In genomic region chr20:50895111-50895830, GRCh38 we compare ENCODE assay signal across 24 cellular contexts. TPM values are rescaled to one million over a fixed set of nuclear protein-coding genes. Genes with fewer than 3 reads are reported as not detected.
DNase-seq lines count a peak whose midpoint lies in the region; ATAC-seq, FAIRE-seq and TF ChIP-seq lines count a peak whose summit lies in the region.
"Had no signal": no experiment of that assay in that cellular context is flagged by ENCODE, and none has a peak within 500 bp of the region (broad histone marks: within the 10 kb centered on the region; RNA-seq: fewer than 3 reads in every experiment).

No MANE protein-coding gene starts in this region.

- intact Hi-C loops in pancreas (cut with DNase I): no loop called here

- no peak overlapping the region for H3K4me3 Mint-ChIP-seq in effector memory CD8-positive, alpha-beta T cell
- H3K4me3 Mint-ChIP-seq: immature natural killer cell; T-helper 2 cell treated with Interferon-gamma antibody and Interleukin-4, amounts not matched to agents 5 μg/mL and 100 μg/mL, for 36 hours; WTC11 had no signal

- ATAC-seq in activated CD4-positive, CD25-positive, alpha-beta regulatory T cell treated with anti-CD3 and anti-CD28 coated beads, Interleukin-2, amount 50 U/mL, for 24 hours: peak; percentile 50 to 51
- no peak for ATAC-seq in effector memory CD8-positive, alpha-beta T cell (replicated peaks)
- peak; percentile 75 to 88 (median 82) for ATAC-seq in pancreas
- ATAC-seq in HG03565 (IDR thresholded peaks at IDR 0.05; ENCODE audit: unreplicated experiment): no peak
- ATAC-seq: heart right ventricle, WTC11 had no signal

- H3K27ac ChIP-seq in Karpas-422 (ENCODE audit: low read length) (peak overlapping the region; percentile 13; the same call in 1 of the 2 replicates), pancreas (no peak overlapping the region)
- H3K27ac ChIP-seq: adrenal gland, BLaER1, heart right ventricle, neutrophil had no signal

- H3K9ac ChIP-seq in Karpas-422 (ENCODE audit: low read length): no peak overlapping the region
- H3K9ac ChIP-seq: BLaER1, SK-N-SH had no signal

- H2AFZ ChIP-seq in Karpas-422 (ENCODE audit: low read length): no peak overlapping the region

- no peak for FAIRE-seq in pancreas (lab: Jason Lieb, UNC)
- no peak for FAIRE-seq in D721Med (lab: Jason Lieb, UNC)
- FAIRE-seq: bronchial epithelial cell, H54 had no signal

- peaks cover 52% of the 10 kb centered on the region for H3K36me3 ChIP-seq in Karpas-422 (ENCODE audit: insufficient read depth, low read length)
- H3K36me3 ChIP-seq in pancreas: peaks cover 6 to 45% (median 15%) of the 10 kb centered on the region in 3 donors

- H3K79me2 ChIP-seq in Karpas-422 (ENCODE audit: low read length): peaks cover 24% of the 10 kb centered on the region

- no peak overlapping the region for H3K4me2 ChIP-seq in Karpas-422 (ENCODE audit: low read depth, low read length, poor library complexity, severe bottlenecking)
- H3K4me2 ChIP-seq: BLaER1, SK-N-SH had no signal

- H3K36me3 Mint-ChIP-seq in effector memory CD8-positive, alpha-beta T cell (ENCODE audit: insufficient read depth): peaks cover 77% of the 10 kb centered on the region

- H3K27me3 ChIP-seq in Karpas-422 (ENCODE audit: low read length) (no peaks in the 10 kb centered on the region), pancreas (no peaks in the 10 kb centered on the region)
- H3K27me3 ChIP-seq: adrenal gland, BLaER1, heart right ventricle, neutrophil had no signal

- H4K20me1 ChIP-seq in Karpas-422 (ENCODE audit: insufficient read depth, low read depth, low read length): peaks cover 2% of the 10 kb centered on the region

- H3K4me1 ChIP-seq in Karpas-422 (ENCODE audit: low read length) (peaks cover 29% of the 10 kb centered on the region), pancreas (peaks cover 5 to 10% (median 8%) of the 10 kb centered on the region in 3 donors)

- 55 to 61% methylated on average over 8 of the region's 8 CpGs for WGBS in pancreas, 2 donors

- H3K4me1 Mint-ChIP-seq in effector memory CD8-positive, alpha-beta T cell (ENCODE audit: low read depth in 2 of 2): peaks cover 13 to 14% of the 10 kb centered on the region in 2 donors
- H3K4me1 Mint-ChIP-seq: WTC11 had no signal

- no peak for TF ChIP-seq CTCF in pancreas (IDR thresholded peaks at IDR 0.05)
- TF ChIP-seq CTCF in D721Med (IDR thresholded peaks at IDR 0.05; ENCODE audit: insufficient read depth, missing control alignments): no peak

- no peak for DNase-seq in activated CD4-positive, CD25-positive, alpha-beta regulatory T cell (lab: John Stamatoyannopoulos, UW)
- DNase-seq in Karpas-422 (no peak), pancreas (no peak), CD1c-positive myeloid dendritic cell (ENCODE audit: extremely low spot score) (no peak), D721Med (ENCODE audit: insufficient read length, low spot score) (no peak)
- DNase-seq in effector memory CD8-positive, alpha-beta T cell: no peak
- DNase-seq: 8988T; adrenal gland; Calu3; heart right ventricle; immature natural killer cell; NCI-H1092 treated with DMSO at 0.1 percent for 48 hours; NCI-H2081; retina; SK-N-SH; stimulated activated CD4-positive, alpha-beta T cell treated with anti-CD3 and anti-CD28 coated beads, Interleukin-12 subunit alpha, Interleukin-12 subunit beta, amount 100 ng/mL, for 4 hours had no signal

- peak overlapping the region; percentile 29 to 60 for H3K27ac Mint-ChIP-seq in effector memory CD8-positive, alpha-beta T cell
- H3K27ac Mint-ChIP-seq: T-helper 2 cell treated with Interferon-gamma antibody and Interleukin-4, amounts not matched to agents 5 μg/mL and 100 μg/mL, for 36 hours had no signal

- H3K9me3 ChIP-seq in Karpas-422 (ENCODE audit: low read length): no peaks in the 10 kb centered on the region
- H3K9me3 ChIP-seq in pancreas: no peaks in the 10 kb centered on the region
- H3K9me3 ChIP-seq: adrenal gland, BLaER1, heart right ventricle, neutrophil, SK-N-SH had no signal

- H3K9me2 ChIP-seq in Karpas-422 (replicated peaks; ENCODE audit: insufficient read depth, low read length): no peaks in the 10 kb centered on the region
- H3K9me2 ChIP-seq: SK-N-SH had no signal

- H3K4me3 ChIP-seq in Karpas-422 (ENCODE audit: low read length): no peak overlapping the region
- no peak overlapping the region for H3K4me3 ChIP-seq in pancreas
- H3K4me3 ChIP-seq: adrenal gland, BLaER1, heart right ventricle had no signal

- no peaks in the 10 kb centered on the region for H3K9me3 Mint-ChIP-seq in effector memory CD8-positive, alpha-beta T cell
- H3K9me3 Mint-ChIP-seq: immature natural killer cell; T-helper 2 cell treated with Interferon-gamma antibody and Interleukin-4, amounts not matched to agents 5 μg/mL and 100 μg/mL, for 36 hours; WTC11 had no signal

- no peaks in the 10 kb centered on the region for H3K27me3 Mint-ChIP-seq in effector memory CD8-positive, alpha-beta T cell

RNA-seq across cellular contexts. Expression of gene ADNP, which starts 36.0 kb away (rescaled TPM):
- total RNA-seq in Karpas-422 (2014; rRNA removed; shearing (Covaris generic); ENCODE audit: low replicate concordance): 40.1 and 55.5 TPM in 2 replicates
- 10 to 100 TPM; 18.7 to 33.8 (median 20.5) TPM for total RNA-seq in pancreas
- polyA plus RNA-seq in pancreas: 10 to 100 TPM; 17.8 to 21.5 TPM

Comparison
In these comparisons a context has a peak if more than half of its experiments do, and no peak if none do; other contexts are left out.
1. ATAC-seq: peak in activated CD4-positive, CD25-positive, alpha-beta regulatory T cell treated with anti-CD3 and anti-CD28 coated beads, Interleukin-2, amount 50 U/mL, for 24 hours (2 of 2) and pancreas (4 of 4); none in effector memory CD8-positive, alpha-beta T cell (single experiment) and HG03565 (single experiment).